In genomic region chr2:241880311-241881073, GRCh38 we compare ENCODE assay signal across 9 cellular contexts. TPM values are rescaled to one million over a fixed set of nuclear protein-coding genes. Genes with fewer than 3 reads are reported as not detected.
A peak's percentile ranks its signal among the peaks of the same experiment; 100 is the strongest.
DNase-seq lines count a peak whose midpoint lies in the region; ATAC-seq and TF ChIP-seq lines count a peak whose summit lies in the region.
"Had no signal": no experiment of that assay in that cellular context is flagged by ENCODE, and none has a peak within 500 bp of the region (broad histone marks: within the 10 kb centered on the region; RNA-seq: fewer than 3 reads in every experiment).

No MANE protein-coding gene starts in this region.

- TF ChIP-seq CTCF in GM23338 (conservative IDR thresholded peaks at IDR 0.05; ENCODE audit: low read depth in 2 of 2) (no peak), WERI-Rb-1 (IDR thresholded peaks at IDR 0.05; ENCODE audit: low read depth, low read length) (no peak), foreskin fibroblast (IDR thresholded peaks at IDR 0.05; ENCODE audit: low read depth, low read length) (no peak)

- H3K27me3 Mint-ChIP-seq in GM23338 (ENCODE audit: insufficient read depth, low read depth, poor library complexity): peaks cover 29% of the 10 kb centered on the region

- peak overlapping the region; percentile 91 for H3K4me2 ChIP-seq in GM23338

- H3K27ac Mint-ChIP-seq in GM23338: peak overlapping the region; percentile 91

- no peaks in the 10 kb centered on the region for H3K9me3 ChIP-seq in WERI-Rb-1 (ENCODE audit: severe bottlenecking)

- no peaks in the 10 kb centered on the region for H3F3A ChIP-seq in GM23338 (replicated peaks; ENCODE audit: low read depth)

- peak; percentile 1; the same call in 2 of the 3 replicates for ATAC-seq in GM23338

- peak overlapping the region; percentile 95 for H2AFZ ChIP-seq in GM23338

- H3K79me2 ChIP-seq in GM23338 (replicated peaks; ENCODE audit: insufficient read depth): no peaks in the 10 kb centered on the region

- DNase-seq in GM23338 (ENCODE audit: low spot score): no peak
- no peak for DNase-seq in WERI-Rb-1
- DNase-seq in foreskin fibroblast: no peak
- no peak for DNase-seq in skeletal muscle cell (ENCODE audit: low read depth)
- no peak for DNase-seq in activated CD8-positive, alpha-beta memory T cell treated with anti-CD3 and anti-CD28 coated beads, Interleukin-2, amount 50 U/mL, for 48 hours
- no peak for DNase-seq in stimulated activated CD4-positive, alpha-beta T cell treated with anti-CD3 and anti-CD28 coated beads, Interleukin-4, amount 100 ng/mL, for 4 hours
- DNase-seq in activated CD8-positive, alpha-beta memory T cell treated with anti-CD3 and anti-CD28 coated beads, Interleukin-2, amount 50 U/mL, for 4 hours: no peak
- no peak for DNase-seq in NCI-H2227 (lab: John Stamatoyannopoulos, UW; ENCODE audit: unreplicated experiment)

- H3K36me3 ChIP-seq in GM23338 (ENCODE audit: insufficient read depth) (0 out of 2 replicates have a peak, but pooled peaks cover 2% of the 10 kb centered on the region), WERI-Rb-1 (peaks cover 6% of the 10 kb centered on the region)

- peaks cover 22% of the 10 kb centered on the region for H3K4me1 ChIP-seq in GM23338 (ENCODE audit: insufficient read depth)

- H3K9me3 Mint-ChIP-seq in GM23338: peaks cover 6% of the 10 kb centered on the region

- H3K4me1 Mint-ChIP-seq in GM23338: peaks cover 19% of the 10 kb centered on the region

- H3K4me3 ChIP-seq in GM23338: peak overlapping the region; percentile 83
- H3K4me3 ChIP-seq in WERI-Rb-1 (ENCODE audit: low read depth, low read length): peak overlapping the region; percentile 69
- peak overlapping the region; percentile 64 to 74 for H3K4me3 ChIP-seq in foreskin fibroblast (ENCODE audit: low read depth in 1 of 2, low read length in 2 of 2)
- H3K4me3 ChIP-seq in skeletal muscle cell (ENCODE audit: low read depth, low read length): peak overlapping the region; percentile 71

- H4K20me1 ChIP-seq in GM23338 (replicated peaks; ENCODE audit: insufficient read depth): no peaks in the 10 kb centered on the region

- H3K27ac ChIP-seq in GM23338 (ENCODE audit: low read depth): peak overlapping the region; percentile 67; the same call in 1 of the 2 replicates
- H3K27ac ChIP-seq in WERI-Rb-1: peak overlapping the region; percentile 88

- peaks cover 4% of the 10 kb centered on the region for H3K36me3 Mint-ChIP-seq in GM23338 (ENCODE audit: low read depth)

- no peaks in the 10 kb centered on the region for H3K9me2 ChIP-seq in GM23338 (ENCODE audit: insufficient read depth)

- H3K27me3 ChIP-seq in GM23338 (ENCODE audit: insufficient read depth) (no peaks in the 10 kb centered on the region), WERI-Rb-1 (ENCODE audit: insufficient read depth, low read depth, severe bottlenecking) (no peaks in the 10 kb centered on the region)

- H3K4me3 Mint-ChIP-seq in GM23338: peak overlapping the region; percentile 85

TF ChIP-seq in GM23338, 12 proteins besides CTCF, POLR2A, EP300 and RAD21 (continues in another document):
- no peak for TF ChIP-seq NANOG (IDR thresholded peaks at IDR 0.05; ENCODE audit: borderline replicate concordance)
- TF ChIP-seq POLR2AphosphoS5 (IDR thresholded peaks at IDR 0.05; ENCODE audit: low read depth): no peak
- no peak for TF ChIP-seq REST (IDR thresholded peaks at IDR 0.05; ENCODE audit: unreplicated experiment)
- no peak for TF ChIP-seq EZH2phosphoT487 (IDR thresholded peaks at IDR 0.05; ENCODE audit: unreplicated experiment)
- TF ChIP-seq STAT1 (IDR thresholded peaks at IDR 0.05; ENCODE audit: unreplicated experiment): no peak
- no peak for TF ChIP-seq CREB1 (CRISPR knock-in tag; IDR thresholded peaks at IDR 0.05; ENCODE audit: low read depth)
- no peak for TF ChIP-seq EZH2 (IDR thresholded peaks at IDR 0.05; ENCODE audit: low read depth, unreplicated experiment)
- TF ChIP-seq ETS1 (IDR thresholded peaks at IDR 0.05): no peak
- TF ChIP-seq JUNB (IDR thresholded peaks at IDR 0.05; ENCODE audit: unreplicated experiment): no peak
- TF ChIP-seq ZNF331 (CRISPR knock-in tag; IDR thresholded peaks at IDR 0.05; ENCODE audit: low read depth): no peak
- no peak for TF ChIP-seq ZNF114 (CRISPR knock-in tag; IDR thresholded peaks at IDR 0.05)

RNA-seq across cellular contexts. Expression of gene RTP5, which starts 11.0 kb away (rescaled TPM):
- total RNA-seq in GM23338 (2014; rRNA removed; shearing (Covaris generic)): 0.50 TPM in 1 of 2 replicates, not detected in the other
- not detected in 2 replicates for polyA plus RNA-seq in GM23338 (2016; fragmentation: Nextera tagmentation; extraction: Ambion mirVana)

RNA-seq across cellular contexts. Expression of gene PDCD1, which starts 21.8 kb away (rescaled TPM):
- 0.38 and 1.8 TPM in 2 replicates for total RNA-seq in GM23338 (2014; rRNA removed; shearing (Covaris generic))
- 0.23 and 0.34 TPM in 2 replicates for polyA plus RNA-seq in GM23338 (2016; fragmentation: Nextera tagmentation; extraction: Ambion mirVana)
- total RNA-seq: cerebellum had no signal
